28 cellular contexts compared by ENCODE assay signal in the genomic region with DNA sequence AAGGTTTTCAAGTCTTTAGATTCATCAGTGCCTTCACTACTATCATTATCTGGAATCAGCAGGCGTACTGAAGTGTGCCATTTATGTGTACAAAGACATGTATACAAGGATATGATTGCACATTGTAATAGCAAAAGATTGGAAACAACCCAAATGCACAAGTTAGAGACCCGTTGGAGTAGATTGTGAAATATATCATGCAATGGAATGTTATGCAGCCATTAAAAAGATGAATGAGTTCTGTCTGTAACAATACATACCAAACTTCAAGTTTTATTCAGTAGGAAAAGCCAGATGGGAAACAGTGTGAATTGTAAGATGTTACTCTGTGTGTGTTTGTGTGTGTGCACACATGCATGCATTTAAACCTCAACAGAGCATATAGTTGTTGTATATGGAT.
"Had no signal": no experiment of that assay in that cellular context is flagged by ENCODE, and none has a peak within 500 bp of the region (broad histone marks: within the 10 kb centered on the region; RNA-seq: fewer than 3 reads in every experiment).

No MANE protein-coding gene starts in this region.

- H2AFZ ChIP-seq: neural progenitor cell, parathyroid adenoma had no signal

- H3K4me2 ChIP-seq: neural progenitor cell had no signal

- H3K36me3 Mint-ChIP-seq: stimulated activated effector memory CD8-positive, alpha-beta T cell treated with anti-CD3 and anti-CD28 coated beads, Interleukin-12 subunit alpha, Interleukin-12 subunit beta, amount 100 ng/mL, for 72 hours had no signal

- H3K9ac ChIP-seq: neural progenitor cell, parathyroid adenoma had no signal

- H3K36me3 ChIP-seq: neural progenitor cell, ovary, right lobe of liver, sigmoid colon, thoracic aorta, thyroid gland, tibial nerve, upper lobe of left lung, vagina had no signal

- FAIRE-seq: small intestine, urothelium cell line had no signal

- H3K79me2 ChIP-seq: parathyroid adenoma had no signal

- H3K4me3 ChIP-seq: neural progenitor cell, ovary, psoas muscle, right lobe of liver, sigmoid colon, stomach, thoracic aorta, thyroid gland, tibial nerve, upper lobe of left lung, vagina had no signal

- H3K27me3 ChIP-seq: neural progenitor cell, ovary, right lobe of liver, sigmoid colon, stomach, thyroid gland, tibial nerve, upper lobe of left lung, vagina had no signal

- H3K9me3 Mint-ChIP-seq: stimulated activated effector memory CD8-positive, alpha-beta T cell treated with anti-CD3 and anti-CD28 coated beads, Interleukin-12 subunit alpha, Interleukin-12 subunit beta, amount 100 ng/mL, for 72 hours had no signal

- H3K4me1 ChIP-seq: neural progenitor cell, parathyroid adenoma, psoas muscle, sigmoid colon, stomach, thyroid gland, tibial nerve, vagina had no signal

- H3K27ac Mint-ChIP-seq: nephron; neural progenitor cell; progenitor cell of endocrine pancreas; stimulated activated effector memory CD8-positive, alpha-beta T cell treated with anti-CD3 and anti-CD28 coated beads, Interleukin-12 subunit alpha, Interleukin-12 subunit beta, amount 100 ng/mL, for 72 hours; stimulated activated naive B cell treated with anti-CD40 and anti-IgM and Interleukin-4, amounts not matched to agents 10 μg/mL and 1 μg/mL and 100 μg/mL, for 72 hours; stimulated activated naive CD8-positive, alpha-beta T cell treated with anti-CD3 and anti-CD28 coated beads, Interleukin-15, Interleukin-2, amounts not matched to agents 100 ng/mL and 50 ng/mL, for 24 hours had no signal

- DNase-seq: occipital lobe; ovary; posterior cingulate gyrus; psoas muscle; right cardiac atrium; right lobe of liver; sigmoid colon; small intestine; stimulated activated CD4-positive, alpha-beta T cell treated with anti-CD3 and anti-CD28 coated beads, Interleukin-15, amount 100 ng/mL, for 24 hours; stimulated activated CD4-positive, alpha-beta T cell treated with anti-CD3 and anti-CD28 coated beads, Interleukin-2, amount 100 ng/mL, for 24 hours; stimulated activated CD4-positive, alpha-beta T cell treated with anti-CD3 and anti-CD28 coated beads, Interleukin-2, amount 100 ng/mL, for 48 hours; stimulated activated CD4-positive, alpha-beta T cell treated with anti-CD3 and anti-CD28 coated beads, Interleukin-4, amount 100 ng/mL, for 24 hours; stimulated activated naive B cell treated with anti-CD40 and anti-IgM and Interleukin-4, amounts not matched to agents 10 μg/mL and 1 μg/mL and 100 μg/mL, for 72 hours; stimulated activated naive CD4-positive, alpha-beta T cell treated with Interleukin-2 at 50 U/mL for 16 hours; stomach; thyroid gland; trophoblast cell; upper lobe of left lung had no signal

- ATAC-seq: psoas muscle; right cardiac atrium; right lobe of liver; stimulated activated effector memory CD8-positive, alpha-beta T cell treated with anti-CD3 and anti-CD28 coated beads, Interleukin-12 subunit alpha, Interleukin-12 subunit beta, amount 100 ng/mL, for 72 hours; stimulated activated naive B cell treated with anti-CD40 and anti-IgM and Interleukin-4, amounts not matched to agents 10 μg/mL and 1 μg/mL and 100 μg/mL, for 72 hours had no signal

- H3K27ac ChIP-seq: neural progenitor cell, ovary, parathyroid adenoma, psoas muscle, right lobe of liver, sigmoid colon, stomach, thoracic aorta, thyroid gland, tibial nerve, upper lobe of left lung, vagina had no signal

- H3K9me3 ChIP-seq: ovary, psoas muscle, right lobe of liver, sigmoid colon, stomach, thoracic aorta, thyroid gland, tibial nerve, upper lobe of left lung, vagina had no signal
